Comparison of ENCODE assay signal across 27 cellular contexts in genomic region chr7:96017877-96018276, GRCh38.
DNase-seq lines count a peak whose midpoint lies in the region; ATAC-seq and TF ChIP-seq lines count a peak whose summit lies in the region.
"Had no signal": no experiment of that assay in that cellular context is flagged by ENCODE, and none has a peak within 500 bp of the region (broad histone marks: within the 10 kb centered on the region; RNA-seq: fewer than 3 reads in every experiment).

No MANE protein-coding gene starts in this region.

- no peaks in the 10 kb centered on the region for H3K9me3 Mint-ChIP-seq in stimulated activated naive CD8-positive, alpha-beta T cell treated with anti-CD3 and anti-CD28 coated beads, Interleukin-15, amount 100 ng/mL, for 72 hours
- no peaks in the 10 kb centered on the region for H3K9me3 Mint-ChIP-seq in activated T-helper 1 cell treated with anti-CD3 and anti-CD28 coated beads, Interleukin-12 subunit alpha, Interleukin-12 subunit beta, Interleukin-2, Interleukin-4 antibody, amounts not matched to agents 30 ng/mL and 10 ng/mL and 1 ng/mL, durations not matched to agents 14 hours and 24 hours and 36 hours
- H3K9me3 Mint-ChIP-seq: CD4-positive, alpha-beta T cell; dendritic cell treated with granulocyte-macrophage colony-stimulating factor and Interleukin-4, amounts not matched to agents 40 ng/mL and 50 ng/mL, for 4 days had no signal

- no peak overlapping the region for H3K4me3 Mint-ChIP-seq in stimulated activated naive CD8-positive, alpha-beta T cell treated with anti-CD3 and anti-CD28 coated beads, Interleukin-15, amount 100 ng/mL, for 72 hours
- no peak overlapping the region for H3K4me3 Mint-ChIP-seq in activated T-helper 1 cell treated with anti-CD3 and anti-CD28 coated beads, Interleukin-12 subunit alpha, Interleukin-12 subunit beta, Interleukin-2, Interleukin-4 antibody, amounts not matched to agents 30 ng/mL and 10 ng/mL and 1 ng/mL, durations not matched to agents 14 hours and 24 hours and 36 hours
- H3K4me3 Mint-ChIP-seq: CD4-positive, alpha-beta T cell; dendritic cell treated with granulocyte-macrophage colony-stimulating factor and Interleukin-4, amounts not matched to agents 40 ng/mL and 50 ng/mL, for 4 days had no signal

- no peak overlapping the region for H3K4me3 ChIP-seq in hepatocyte
- H3K4me3 ChIP-seq: esophagus muscularis mucosa, right atrium auricular region, SK-N-MC, smooth muscle cell, thoracic aorta had no signal

- peaks cover 6% of the 10 kb centered on the region for H3K4me1 Mint-ChIP-seq in stimulated activated naive CD8-positive, alpha-beta T cell treated with anti-CD3 and anti-CD28 coated beads, Interleukin-15, amount 100 ng/mL, for 72 hours
- H3K4me1 Mint-ChIP-seq in activated T-helper 1 cell treated with anti-CD3 and anti-CD28 coated beads, Interleukin-12 subunit alpha, Interleukin-12 subunit beta, Interleukin-2, Interleukin-4 antibody, amounts not matched to agents 30 ng/mL and 10 ng/mL and 1 ng/mL, durations not matched to agents 14 hours and 24 hours and 36 hours (ENCODE audit: low read depth), result no peaks in the 10 kb centered on the region

- no peaks in the 10 kb centered on the region for H3K36me3 Mint-ChIP-seq in activated T-helper 1 cell treated with anti-CD3 and anti-CD28 coated beads, Interleukin-12 subunit alpha, Interleukin-12 subunit beta, Interleukin-2, Interleukin-4 antibody, amounts not matched to agents 30 ng/mL and 10 ng/mL and 1 ng/mL, durations not matched to agents 14 hours and 24 hours and 36 hours (ENCODE audit: low read depth)

- ATAC-seq in stimulated activated naive CD8-positive, alpha-beta T cell treated with anti-CD3 and anti-CD28 coated beads, Interleukin-15, Interleukin-2, amounts not matched to agents 100 U/mL and 50 U/mL, for 24 hours, result peak; percentile 32
- ATAC-seq in stimulated activated naive CD8-positive, alpha-beta T cell treated with anti-CD3 and anti-CD28 coated beads, Interleukin-15, amount 100 ng/mL, for 72 hours, result no peak
- ATAC-seq in GM19397 (IDR thresholded peaks at IDR 0.05; ENCODE audit: unreplicated experiment), result no peak
- ATAC-seq: HepG2, left ventricle myocardium superior had no signal

- no peaks in the 10 kb centered on the region for H3K36me3 ChIP-seq in hepatocyte (replicated peaks; ENCODE audit: insufficient read depth, low read depth)
- H3K36me3 ChIP-seq: esophagus muscularis mucosa, right atrium auricular region, thoracic aorta had no signal

- DNase-seq in stimulated activated naive CD8-positive, alpha-beta T cell treated with anti-CD3 and anti-CD28 coated beads, Interleukin-15, Interleukin-2, amounts not matched to agents 100 U/mL and 50 U/mL, for 24 hours, result no peak
- DNase-seq in stimulated activated naive CD8-positive, alpha-beta T cell treated with anti-CD3 and anti-CD28 coated beads, Interleukin-15, amount 100 ng/mL, for 72 hours, result no peak
- DNase-seq in NCI-H748 treated with DMSO at 0.1 percent for 48 hours (lab: John Stamatoyannopoulos, UW) (peak; percentile 66), hepatocyte (ENCODE audit: low spot score) (peak; percentile 10), LoVo (ENCODE audit: low spot score) (no peak)
- DNase-seq in activated T-helper 1 cell treated with anti-CD3 and anti-CD28 coated beads, Interleukin-12 subunit alpha, Interleukin-12 subunit beta, Interleukin-2, Interleukin-4 antibody, amounts not matched to agents 30 ng/mL and 10 ng/mL and 1 ng/mL, durations not matched to agents 14 hours and 24 hours and 36 hours (ENCODE audit: low spot score), result no peak
- DNase-seq: activated CD4-positive, alpha-beta T cell treated with anti-CD3 and anti-CD28 coated beads, Interleukin-2, amount 50 U/mL, for 48 hours; activated CD4-positive, CD25-positive, alpha-beta regulatory T cell; activated naive CD4-positive, alpha-beta T cell treated with Interleukin-2 at 50 U/mL for 16 hours; activated T-cell treated with anti-CD3 and anti-CD28 coated beads, Interleukin-2, amount 50 U/mL, for 48 hours; CD4-positive, alpha-beta T cell; central memory CD4-positive, alpha-beta T cell; foreskin fibroblast; kidney; left ventricle myocardium superior; NCI-H187; NCI-H226; OCI-M1; stimulated activated naive CD4-positive, alpha-beta T cell treated with Interleukin-2 at 50 U/mL for 16 hours had no signal

- intact Hi-C loops in activated T-helper 1 cell treated with anti-CD3 and anti-CD28 coated beads, Interleukin-12 subunit alpha, Interleukin-12 subunit beta, Interleukin-2, Interleukin-4 antibody, amounts not matched to agents 30 ng/mL and 10 ng/mL and 1 ng/mL, durations not matched to agents 14 hours and 24 hours and 36 hours (cut with micrococcal nuclease), result no loop called here

- no peaks in the 10 kb centered on the region for H3K27me3 ChIP-seq in hepatocyte
- H3K27me3 ChIP-seq: esophagus muscularis mucosa, right atrium auricular region had no signal

- no peak overlapping the region for H3K27ac ChIP-seq in hepatocyte
- H3K27ac ChIP-seq: esophagus muscularis mucosa, right atrium auricular region, SK-N-MC, thoracic aorta had no signal

- 73% methylated on average over 3 of the region's 3 CpGs for WGBS in hepatocyte (ENCODE audit: low lambda C conversion rate, missing lambda C conversion rate)

- no peaks in the 10 kb centered on the region for H3K9me2 ChIP-seq in hepatocyte (replicated peaks; ENCODE audit: insufficient read depth)

- no peak overlapping the region for H3K27ac Mint-ChIP-seq in stimulated activated naive CD8-positive, alpha-beta T cell treated with anti-CD3 and anti-CD28 coated beads, Interleukin-15, amount 100 ng/mL, for 72 hours
- no peak overlapping the region for H3K27ac Mint-ChIP-seq in activated T-helper 1 cell treated with anti-CD3 and anti-CD28 coated beads, Interleukin-12 subunit alpha, Interleukin-12 subunit beta, Interleukin-2, Interleukin-4 antibody, amounts not matched to agents 30 ng/mL and 10 ng/mL and 1 ng/mL, durations not matched to agents 14 hours and 24 hours and 36 hours
- H3K27ac Mint-ChIP-seq: CD4-positive, alpha-beta T cell; dendritic cell treated with granulocyte-macrophage colony-stimulating factor and Interleukin-4, amounts not matched to agents 40 ng/mL and 50 ng/mL, for 4 days had no signal

- no peaks in the 10 kb centered on the region for H4K20me1 ChIP-seq in hepatocyte (ENCODE audit: insufficient read depth, poor library complexity, severe bottlenecking)

- H3K79me2 ChIP-seq in hepatocyte, result no peaks in the 10 kb centered on the region

- peak overlapping the region; percentile 4 for H3K4me2 ChIP-seq in hepatocyte
- H3K4me2 ChIP-seq: smooth muscle cell had no signal

- TF ChIP-seq CTCF in hepatocyte (IDR thresholded peaks at IDR 0.05; ENCODE audit: poor library complexity), result no peak

- peaks cover 32% of the 10 kb centered on the region for H3K27me3 Mint-ChIP-seq in stimulated activated naive CD8-positive, alpha-beta T cell treated with anti-CD3 and anti-CD28 coated beads, Interleukin-15, amount 100 ng/mL, for 72 hours
- peaks cover 10% of the 10 kb centered on the region for H3K27me3 Mint-ChIP-seq in activated T-helper 1 cell treated with anti-CD3 and anti-CD28 coated beads, Interleukin-12 subunit alpha, Interleukin-12 subunit beta, Interleukin-2, Interleukin-4 antibody, amounts not matched to agents 30 ng/mL and 10 ng/mL and 1 ng/mL, durations not matched to agents 14 hours and 24 hours and 36 hours (ENCODE audit: insufficient read depth)
- H3K27me3 Mint-ChIP-seq: dendritic cell treated with granulocyte-macrophage colony-stimulating factor and Interleukin-4, amounts not matched to agents 40 ng/mL and 50 ng/mL, for 4 days had no signal

- H2AFZ ChIP-seq in hepatocyte, result no peak overlapping the region

- no peaks in the 10 kb centered on the region for H3K9me3 ChIP-seq in hepatocyte (ENCODE audit: low read depth)
- H3K9me3 ChIP-seq: esophagus muscularis mucosa, right atrium auricular region, thoracic aorta had no signal

- peaks cover 5% of the 10 kb centered on the region for H3K4me1 ChIP-seq in hepatocyte (ENCODE audit: insufficient read depth)
- H3K4me1 ChIP-seq: esophagus muscularis mucosa, right atrium auricular region had no signal

Comparison
In these comparisons a context has a peak if more than half of its experiments do, and no peak if none do; other contexts are left out.
1. DNase-seq: peak in NCI-H748 treated with DMSO at 0.1 percent for 48 hours (single experiment) and hepatocyte (single experiment); none in stimulated activated naive CD8-positive, alpha-beta T cell treated with anti-CD3 and anti-CD28 coated beads, Interleukin-15, Interleukin-2, amounts not matched to agents 100 U/mL and 50 U/mL, for 24 hours (single experiment), stimulated activated naive CD8-positive, alpha-beta T cell treated with anti-CD3 and anti-CD28 coated beads, Interleukin-15, amount 100 ng/mL, for 72 hours (0 of 2), LoVo (single experiment) and activated T-helper 1 cell treated with anti-CD3 and anti-CD28 coated beads, Interleukin-12 subunit alpha, Interleukin-12 subunit beta, Interleukin-2, Interleukin-4 antibody, amounts not matched to agents 30 ng/mL and 10 ng/mL and 1 ng/mL, durations not matched to agents 14 hours and 24 hours and 36 hours (single experiment).